ENCODE assay signal across 11 cellular contexts in the genomic region with DNA sequence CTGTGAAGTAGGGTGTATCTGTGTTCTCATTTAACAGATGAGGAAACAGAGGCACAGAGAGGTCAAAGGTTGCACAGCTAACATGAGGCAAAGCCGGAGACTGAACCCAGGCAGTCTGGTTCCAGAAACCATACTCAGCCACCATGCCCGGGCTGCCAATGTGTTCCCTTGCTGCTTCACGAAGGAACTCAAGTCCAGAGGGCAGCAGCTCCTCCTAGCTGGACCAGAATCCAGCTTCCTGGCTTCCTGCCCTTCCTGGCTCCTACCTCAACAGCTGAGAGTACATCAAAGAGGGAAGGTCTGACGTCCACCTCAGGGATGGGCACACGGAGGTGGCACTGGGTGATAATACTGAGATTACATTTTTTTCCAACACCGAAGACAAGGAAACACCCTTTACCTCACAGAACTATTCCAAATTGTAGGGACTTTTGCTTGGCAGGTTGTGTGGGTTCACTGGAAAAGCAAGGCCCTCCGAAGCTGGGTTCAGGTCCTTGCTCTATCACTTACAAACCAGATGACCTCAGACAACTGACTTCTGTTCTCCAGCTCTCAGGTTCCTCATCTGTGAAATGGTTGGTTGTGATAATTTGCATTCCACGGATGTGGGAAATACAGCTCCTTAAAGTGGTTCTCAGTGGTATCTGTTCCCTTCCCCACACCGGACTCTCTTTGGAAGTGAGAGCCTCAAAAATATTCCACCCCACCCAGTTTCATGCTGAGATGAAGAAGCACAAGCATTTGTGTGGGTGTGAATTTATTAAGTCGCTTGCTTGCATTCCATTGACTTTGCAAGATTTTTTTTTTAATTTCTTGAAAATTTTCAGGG.
DNase-seq lines count a peak whose midpoint lies in the region; ATAC-seq, FAIRE-seq and TF ChIP-seq lines count a peak whose summit lies in the region.
"Had no signal": no experiment of that assay in that cellular context is flagged by ENCODE, and none has a peak within 500 bp of the region (broad histone marks: within the 10 kb centered on the region; RNA-seq: fewer than 3 reads in every experiment).

No MANE protein-coding gene starts in this region.

- no peaks in the 10 kb centered on the region for H3K23me2 ChIP-seq in H1 (ENCODE audit: low read depth, low read length)

- H4K20me1 ChIP-seq in DOHH2 (ENCODE audit: control insufficient read depth, insufficient read depth, low read depth, low read length) (0 out of 2 replicates have a peak, but pooled peaks cover 3% of the 10 kb centered on the region), H1 (replicated peaks in 1 of 2; ENCODE audit: control insufficient read depth in 1 of 2, insufficient read depth in 2 of 2, low read length in 2 of 2) (no peaks in the 10 kb centered on the region)

- H2BK120ac ChIP-seq in H1 (replicated peaks; ENCODE audit: low read depth, low read length), result peak overlapping the region; percentile 24

- no peaks in the 10 kb centered on the region for H3K9me2 ChIP-seq in DOHH2 (replicated peaks; ENCODE audit: control insufficient read depth, low read length)

- no peaks in the 10 kb centered on the region for H3K36me3 ChIP-seq in DOHH2 (ENCODE audit: control insufficient read depth, low read length)
- H3K36me3 ChIP-seq in H1 (ENCODE audit: control insufficient read depth in 2 of 4, insufficient read depth in 4 of 4, low read length in 3 of 4), result no peaks in the 10 kb centered on the region; a peak in 1 of 8 replicates

- TF ChIP-seq RAD21 in H1 (IDR thresholded peaks at IDR 0.05 in 1 of 2, conservative IDR thresholded peaks at IDR 0.05 in 1 of 2; ENCODE audit: low read depth in 2 of 2, low read length in 2 of 2), result no peak

- TF ChIP-seq CTCF in DOHH2 (IDR thresholded peaks at IDR 0.05; ENCODE audit: low read depth, low read length, poor library complexity, severe bottlenecking) (no peak), H1 (IDR thresholded peaks at IDR 0.05; ENCODE audit: control extremely low read depth in 1 of 3, insufficient read depth in 1 of 3, low read depth in 1 of 3, low read length in 3 of 3) (no peak), GM10248 (IDR thresholded peaks at IDR 0.05; ENCODE audit: control extremely low read depth, extremely low read depth, low read depth, missing control alignments) (no peak)

- no peak for FAIRE-seq in H1 (lab: Jason Lieb, UNC)

- H2BK12ac ChIP-seq in H1 (ENCODE audit: low read depth, low read length), result peak overlapping the region; percentile 98

- H4K8ac ChIP-seq in H1 (ENCODE audit: extremely low read depth, insufficient read depth, low read length), result no peak overlapping the region

- no peak overlapping the region for H3K27ac ChIP-seq in DOHH2 (ENCODE audit: low read depth, low read length)
- H3K27ac ChIP-seq in H1 (ENCODE audit: low read depth, low read length), result no peak overlapping the region

- DNase-seq in H1 (ENCODE audit: low read depth in 1 of 2, low spot score in 2 of 2) (no peak), pons (ENCODE audit: low spot score) (peak; percentile 34), HUDEP-2 (lab: John Stamatoyannopoulos, UW; ENCODE audit: unreplicated experiment in 76 of 76) (no peak), GM10248 (ENCODE audit: extremely low spot score) (no peak)
- DNase-seq in stimulated activated CD8-positive, alpha-beta memory T cell treated with anti-CD3 and anti-CD28 coated beads, Interleukin-4, amount 100 ng/mL, for 48 hours, result no peak
- DNase-seq: activated T-cell treated with anti-CD3 and anti-CD28 coated beads, Interleukin-2, amount 50 U/mL, for 4 hours; CD4-positive, CD25-positive, alpha-beta regulatory T cell; naive thymus-derived CD4-positive, alpha-beta T cell had no signal

- H3K4ac ChIP-seq in H1 (replicated peaks; ENCODE audit: insufficient read length, low read depth, low read length), result peak overlapping the region; percentile 13

- peak overlapping the region; percentile 96 for H2AK5ac ChIP-seq in H1 (ENCODE audit: low read depth, low read length)

- no peaks in the 10 kb centered on the region for H3K9me3 ChIP-seq in DOHH2 (ENCODE audit: control insufficient read depth, insufficient read depth, low read length)
- no peaks in the 10 kb centered on the region for H3K9me3 ChIP-seq in H1 (ENCODE audit: insufficient read depth in 2 of 2, low read depth in 1 of 2, low read length in 1 of 2)

- H3K4me3 ChIP-seq in DOHH2 (ENCODE audit: low read length) (no peak overlapping the region), H1 (ENCODE audit: extremely low read depth in 1 of 4, insufficient read depth in 2 of 4, low read depth in 3 of 4, low read length in 4 of 4) (no peak overlapping the region)

- 87% methylated on average over 10 of the region's 10 CpGs; no CpG with 5 or more reads in 1 of the 2 experiments for WGBS in H1 (ENCODE audit: extremely low coverage in 1 of 2, insufficient coverage in 1 of 2, insufficient read length in 1 of 2, insufficient replicate concordance in 2 of 2, low coverage in 1 of 2, low lambda C conversion rate in 2 of 2, missing lambda C conversion rate in 1 of 2), 2 experiments

- H3K9ac ChIP-seq in H1 (replicated peaks in 1 of 4; ENCODE audit: extremely low read depth in 1 of 4, low read depth in 3 of 4, low read length in 3 of 4), result no peak overlapping the region

- H3K23ac ChIP-seq in H1 (ENCODE audit: insufficient read length), result no peak overlapping the region

- no peak for TF ChIP-seq POLR2A in H1 (IDR thresholded peaks at IDR 0.05; ENCODE audit: control extremely low read depth in 1 of 2, low read depth in 2 of 2, low read length in 2 of 2)

- no peak for TF ChIP-seq EP300 in H1 (IDR thresholded peaks at IDR 0.05; ENCODE audit: borderline replicate concordance in 1 of 2, low read depth in 2 of 2, low read length in 2 of 2)

- H3K4me2 ChIP-seq in DOHH2 (ENCODE audit: low read length) (peak overlapping the region; percentile 25; the same call in 1 of the 2 replicates), H1 (ENCODE audit: insufficient read depth in 1 of 2, low read depth in 2 of 2, low read length in 2 of 2) (peak overlapping the region; percentile 22 to 28; a peak in 2 of 4 replicates)

- H3K27me3 ChIP-seq in DOHH2 (ENCODE audit: control insufficient read depth, low read length) (peaks cover 19% of the 10 kb centered on the region), H1 (replicated peaks in 1 of 4; ENCODE audit: control insufficient read depth in 3 of 4, extremely low read depth in 1 of 4, insufficient read depth in 3 of 4, low read length in 3 of 4) (peaks cover 0 to 5% (median 0%) of the 10 kb centered on the region in 4 experiments; a peak in 2 of 7 replicates)

- H2AFZ ChIP-seq in H1 (ENCODE audit: low read length), result no peak overlapping the region

- no peaks in the 10 kb centered on the region for H3F3A ChIP-seq in DOHH2 (ENCODE audit: control insufficient read depth, insufficient read depth)

- H3K56ac ChIP-seq in H1 (replicated peaks; ENCODE audit: insufficient read length, low read depth, low read length), result no peak overlapping the region

- H2BK15ac ChIP-seq in H1 (ENCODE audit: low read length), result 0 out of 2 replicates have a peak overlapping the region, but pooled peaks have one; percentile 81

- POLR2A ChIA-PET in H1 (lab: Charles Lee; ENCODE audit: partially characterized antibody), result interaction anchor here (0.6 to 0.8 kb wide), 3 partner anchors 59 to 486 kb away, joined by 3 read pairs; no protein-coding TSS in a partner anchor
- POLR2A ChIA-PET in GM10248 (lab: Yijun Ruan, JAX), result no interaction called here

- no peaks in the 10 kb centered on the region for H3K79me1 ChIP-seq in H1 (ENCODE audit: low read depth, low read length)

- H3K79me2 ChIP-seq in DOHH2 (ENCODE audit: control insufficient read depth, low read length) (no peaks in the 10 kb centered on the region), H1 (ENCODE audit: control insufficient read depth in 1 of 2, insufficient read depth in 2 of 2, low read length in 2 of 2) (no peaks in the 10 kb centered on the region)

- peaks cover 27% of the 10 kb centered on the region for H3K4me1 ChIP-seq in DOHH2 (ENCODE audit: control insufficient read depth, low read length)
- peaks cover 10 to 25% (median 19%) of the 10 kb centered on the region in 4 experiments for H3K4me1 ChIP-seq in H1 (replicated peaks in 1 of 4; ENCODE audit: control insufficient read depth in 3 of 4, insufficient read depth in 4 of 4, low read length in 3 of 4)

- peak overlapping the region; percentile 27 for H4K91ac ChIP-seq in H1 (replicated peaks; ENCODE audit: insufficient read length, low read length)

- CTCF ChIA-PET in H1 (lab: Charles Lee; ENCODE audit: partially characterized antibody) (interaction anchor here (0.6 to 2.0 kb wide), 10 partner anchors 20 to 289 kb away, joined by 3 to 5 read pairs (median 3); no protein-coding TSS in a partner anchor), GM10248 (lab: Yijun Ruan, JAX) (interaction anchor here (0.6 to 2.7 kb wide), 4 partner anchors 10 to 26 kb away, joined by 3 to 7 read pairs (median 3); no protein-coding TSS in a partner anchor)

- peak overlapping the region; percentile 91 for H3K18ac ChIP-seq in H1 (ENCODE audit: extremely low read depth, low read length)

- peak overlapping the region; percentile 99 for H2BK20ac ChIP-seq in H1 (ENCODE audit: low read length)

- ATAC-seq in HG02870 (IDR thresholded peaks at IDR 0.05; ENCODE audit: unreplicated experiment) (peak; percentile 64), GM19395 (IDR thresholded peaks at IDR 0.05; ENCODE audit: unreplicated experiment) (no peak)
- ATAC-seq: activated T-cell treated with anti-CD3 and anti-CD28 coated beads, Interleukin-2, amount 50 U/mL, for 4 hours; naive thymus-derived CD4-positive, alpha-beta T cell had no signal

- peak overlapping the region; percentile 87; the same call in 1 of the 2 replicates for H2BK5ac ChIP-seq in H1 (ENCODE audit: low read depth, low read length)

- no peak overlapping the region for H4K5ac ChIP-seq in H1 (ENCODE audit: insufficient read length, low read depth, low read length)

- H3K14ac ChIP-seq in H1 (ENCODE audit: insufficient read length), result no peak overlapping the region

TF ChIP-seq in H1, 55 proteins besides CTCF, POLR2A, EP300 and RAD21 (continues in another document):
- TF ChIP-seq BACH1 (IDR thresholded peaks at IDR 0.05; ENCODE audit: low read length) (no peak), TAF7 (optimal IDR thresholded peaks at IDR 0.05; ENCODE audit: borderline replicate concordance, low read depth, low read length) (no peak), CREB1 (IDR thresholded peaks at IDR 0.05) (no peak), CBX8 (IDR thresholded peaks at IDR 0.05; ENCODE audit: borderline replicate concordance, low read depth, low read length) (no peak), SP4 (IDR thresholded peaks at IDR 0.05; ENCODE audit: low read length) (no peak), TAF1 (IDR thresholded peaks at IDR 0.05; ENCODE audit: low read depth, low read length) (no peak), CBX5 (IDR thresholded peaks at IDR 0.05; ENCODE audit: low read depth, low read length) (no peak), CHD1 (IDR thresholded peaks at IDR 0.05; ENCODE audit: low read depth, low read length) (no peak)
- TF ChIP-seq, protein P1, sequence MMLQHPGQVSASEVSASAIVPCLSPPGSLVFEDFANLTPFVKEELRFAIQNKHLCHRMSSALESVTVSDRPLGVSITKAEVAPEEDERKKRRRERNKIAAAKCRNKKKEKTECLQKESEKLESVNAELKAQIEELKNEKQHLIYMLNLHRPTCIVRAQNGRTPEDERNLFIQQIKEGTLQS (IDR thresholded peaks at IDR 0.05; ENCODE audit: insufficient read depth, low read depth, low read length), result no peak
